Comparison of ENCODE assay signal across 11 cellular contexts in the genomic region with DNA sequence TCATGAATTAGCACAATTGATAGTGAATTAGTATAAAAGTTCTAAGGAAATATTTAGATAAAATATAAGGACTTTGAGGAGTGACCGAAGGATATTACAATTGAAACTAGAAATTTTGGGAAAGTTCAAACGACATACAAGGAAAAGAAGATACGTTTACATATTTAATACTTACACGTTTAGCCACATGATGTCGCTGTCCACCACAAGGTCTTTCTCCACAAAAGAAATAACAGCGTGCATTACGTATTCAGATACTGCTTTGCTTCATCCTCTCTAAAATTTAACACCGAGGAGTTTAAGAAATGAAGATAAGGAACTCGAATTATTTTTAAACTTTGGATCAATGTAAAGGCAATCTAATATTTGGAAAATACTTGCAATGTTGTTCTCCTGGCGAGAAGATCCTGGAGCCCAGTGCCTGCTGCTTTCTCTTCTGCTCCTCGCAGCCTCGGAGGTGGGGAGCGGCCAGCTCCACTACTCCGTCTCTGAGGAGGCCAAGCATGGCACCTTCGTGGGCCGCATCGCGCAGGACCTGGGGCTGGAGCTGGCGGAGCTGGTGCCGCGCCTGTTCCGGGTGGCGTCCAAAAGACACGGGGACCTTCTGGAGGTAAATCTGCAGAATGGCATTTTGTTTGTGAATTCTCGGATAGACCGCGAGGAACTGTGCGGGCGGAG. TPM values are rescaled to one million over a fixed set of nuclear protein-coding genes. Genes with fewer than 3 reads are reported as not detected.
A peak's percentile ranks its signal among the peaks of the same experiment; 100 is the strongest.
DNase-seq lines count a peak whose midpoint lies in the region; ATAC-seq and TF ChIP-seq lines count a peak whose summit lies in the region.
"Had no signal": no experiment of that assay in that cellular context is flagged by ENCODE, and none has a peak within 500 bp of the region (broad histone marks: within the 10 kb centered on the region; RNA-seq: fewer than 3 reads in every experiment).

Gene PCDHA3, plus strand, starts transcription at position 242 of the 678 bp plus-strand sequence.

- peaks cover 15% of the 10 kb centered on the region for H3K27me3 Mint-ChIP-seq in activated T-helper 17 cell treated with anti-CD3 and anti-CD28 coated beads, Interleukin-2, amount 50 U/mL, for 72 hours

- no peaks in the 10 kb centered on the region for H3K4me1 ChIP-seq in endocrine pancreas (ENCODE audit: control insufficient read depth, insufficient read depth, low read length)

- TF ChIP-seq CTCF in C4-2B (conservative IDR thresholded peaks at IDR 0.05) (peak; percentile 51), NB4 (IDR thresholded peaks at IDR 0.05; ENCODE audit: low read depth, low read length) (no peak), GM10266 (IDR thresholded peaks at IDR 0.05; ENCODE audit: control insufficient read depth, insufficient read depth, low read depth, missing control alignments) (no peak)

- no peaks in the 10 kb centered on the region for H3K27me3 ChIP-seq in endocrine pancreas (ENCODE audit: control insufficient read depth, insufficient read depth, low read length)

- H3K36me3 ChIP-seq in endocrine pancreas (ENCODE audit: control insufficient read depth, insufficient read depth, low read length), result peaks cover 2% of the 10 kb centered on the region

- no peak for ATAC-seq in activated T-helper 17 cell treated with anti-CD3 and anti-CD28 coated beads, Interleukin-2, amount 50 U/mL, for 72 hours (replicated peaks)
- no peak for ATAC-seq in HG03520 (IDR thresholded peaks at IDR 0.05; ENCODE audit: unreplicated experiment)
- ATAC-seq: naive thymus-derived CD4-positive, alpha-beta T cell had no signal

- no peak for TF ChIP-seq POLR2A in NB4 (IDR thresholded peaks at IDR 0.05; ENCODE audit: extremely low read depth, insufficient read length)

- H3K9me3 Mint-ChIP-seq in activated T-helper 17 cell treated with anti-CD3 and anti-CD28 coated beads, Interleukin-2, amount 50 U/mL, for 72 hours, result peaks cover 10% of the 10 kb centered on the region

- peaks cover 13% of the 10 kb centered on the region for H3K9me3 ChIP-seq in endocrine pancreas (ENCODE audit: control insufficient read depth, low read length)

- H3K27ac Mint-ChIP-seq in activated T-helper 17 cell treated with anti-CD3 and anti-CD28 coated beads, Interleukin-2, amount 50 U/mL, for 72 hours, result no peak within 1 kb of the TSS
- H3K27ac Mint-ChIP-seq: naive thymus-derived CD4-positive, alpha-beta T cell had no signal

- H3K4me1 Mint-ChIP-seq in activated T-helper 17 cell treated with anti-CD3 and anti-CD28 coated beads, Interleukin-2, amount 50 U/mL, for 72 hours, result no peaks in the 10 kb centered on the region
- H3K4me1 Mint-ChIP-seq: naive thymus-derived CD4-positive, alpha-beta T cell had no signal

- no peak within 1 kb of the TSS for H3K4me3 Mint-ChIP-seq in activated T-helper 17 cell treated with anti-CD3 and anti-CD28 coated beads, Interleukin-2, amount 50 U/mL, for 72 hours

- H3K9ac ChIP-seq in endocrine pancreas (ENCODE audit: control insufficient read depth, insufficient read depth, low read length), result no peak within 1 kb of the TSS

- H3K4me3 ChIP-seq in NB4 (ENCODE audit: low read depth, low read length), result no peak within 1 kb of the TSS
- H3K4me3 ChIP-seq in endocrine pancreas (ENCODE audit: control insufficient read depth, insufficient read depth, low read length), result peak within 1 kb of the TSS; percentile 47

- H3K36me3 Mint-ChIP-seq in activated T-helper 17 cell treated with anti-CD3 and anti-CD28 coated beads, Interleukin-2, amount 50 U/mL, for 72 hours (ENCODE audit: low read depth), result no peaks in the 10 kb centered on the region

- no peak within 1 kb of the TSS for H3K27ac ChIP-seq in C4-2B

- DNase-seq in NB4 (ENCODE audit: low read depth), result peak; percentile 56
- no peak for DNase-seq in occipital lobe (lab: John Stamatoyannopoulos, UW)
- no peak for DNase-seq in GM10266 (ENCODE audit: extremely low spot score)
- no peak for DNase-seq in stimulated activated naive CD4-positive, alpha-beta T cell (lab: John Stamatoyannopoulos, UW)
- DNase-seq: effector CD8-positive, alpha-beta T cell; naive thymus-derived CD4-positive, alpha-beta T cell had no signal

RNA-seq across cellular contexts. Expression of gene PCDHA3, which starts in this region (rescaled TPM):
- total RNA-seq in occipital lobe, result 21.2 TPM
- total RNA-seq in activated T-helper 17 cell treated with anti-CD3 and anti-CD28 coated beads, Interleukin-2, amount 50 U/mL, for 72 hours, result not detected
- total RNA-seq: activated CD8-positive, alpha-beta memory T cell treated with anti-CD3 and anti-CD28 coated beads for 36 hours; naive thymus-derived CD4-positive, alpha-beta T cell had no signal

Comparison
In these comparisons a context has a peak if more than half of its experiments do, and no peak if none do; other contexts are left out.
1. RNA of gene PCDHA3 (total RNA-seq): 21.2 TPM in occipital lobe (single experiment); not detected in activated T-helper 17 cell treated with anti-CD3 and anti-CD28 coated beads, Interleukin-2, amount 50 U/mL, for 72 hours; every median in the first group is over 10 times any median in the second.